ENCODE assay signal across 1 cellular context in genomic region chr11:66762088-66762487, GRCh38.
TF ChIP-seq lines count a peak whose summit lies in the region.

No MANE protein-coding gene starts in this region.

TF ChIP-seq in GM23338, 12 proteins besides CTCF, POLR2A, EP300 and RAD21 (continued from another document):
- TF ChIP-seq ZNF462 (CRISPR knock-in tag; IDR thresholded peaks at IDR 0.05) = no peak
- no peak for TF ChIP-seq EZH2phosphoT487 (IDR thresholded peaks at IDR 0.05; ENCODE audit: unreplicated experiment)
- TF ChIP-seq REST (IDR thresholded peaks at IDR 0.05; ENCODE audit: unreplicated experiment) = no peak
- no peak for TF ChIP-seq CREB1 (CRISPR knock-in tag; IDR thresholded peaks at IDR 0.05; ENCODE audit: low read depth)
- TF ChIP-seq NANOG (IDR thresholded peaks at IDR 0.05; ENCODE audit: borderline replicate concordance) = no peak
- no peak for TF ChIP-seq EZH2 (IDR thresholded peaks at IDR 0.05; ENCODE audit: low read depth, unreplicated experiment)
- TF ChIP-seq JUNB (IDR thresholded peaks at IDR 0.05; ENCODE audit: unreplicated experiment) = no peak
